ENCODE assay signal across 16 cellular contexts in genomic region chr2:105615352-105615751, GRCh38.
DNase-seq lines count a peak whose midpoint lies in the region; ATAC-seq and TF ChIP-seq lines count a peak whose summit lies in the region.
"Had no signal": no experiment of that assay in that cellular context is flagged by ENCODE, and none has a peak within 500 bp of the region (broad histone marks: within the 10 kb centered on the region; RNA-seq: fewer than 3 reads in every experiment).

No MANE protein-coding gene starts in this region.

- H3K36me3 ChIP-seq in muscle layer of duodenum (ENCODE audit: control insufficient read depth in 1 of 2, insufficient read depth in 2 of 2, low read length in 2 of 2), result no peaks in the 10 kb centered on the region
- H3K36me3 ChIP-seq in transverse colon, result no peaks in the 10 kb centered on the region

- intact Hi-C loops in transverse colon (cut with DNase I; ENCODE audit: low total_unique reads), result no loop called here

- no peak for TF ChIP-seq POLR2A in transverse colon (IDR thresholded peaks at IDR 0.05)

- H3K9me3 ChIP-seq in muscle layer of duodenum (ENCODE audit: control insufficient read depth in 1 of 2, low read length in 2 of 2) (no peaks in the 10 kb centered on the region), transverse colon (no peaks in the 10 kb centered on the region)

- peaks cover 0 to 5% of the 10 kb centered on the region in 2 donors for H3K4me1 ChIP-seq in muscle layer of duodenum (ENCODE audit: control insufficient read depth in 1 of 2, insufficient read depth in 2 of 2, low read length in 2 of 2)
- H3K4me1 ChIP-seq in transverse colon, result peaks cover 5 to 26% (median 14%) of the 10 kb centered on the region in 4 donors

- TF ChIP-seq CTCF in epithelial cell of proximal tubule (conservative IDR thresholded peaks at IDR 0.05; ENCODE audit: low read depth, low read length) (no peak), transverse colon (IDR thresholded peaks at IDR 0.05) (no peak)

- no peak for TF ChIP-seq EP300 in transverse colon (IDR thresholded peaks at IDR 0.05; ENCODE audit: low read depth)

- in situ Hi-C loops in transverse colon (cut with MboI; ENCODE audit: low pct_ligation_motif_present in 1 of 4, low pct_unique_long_range_greater_than_20kb in 1 of 4, low sequenced_read_pairs in 3 of 4), result no loop called here

- no peaks in the 10 kb centered on the region for H3K27me3 ChIP-seq in muscle layer of duodenum (ENCODE audit: low read depth, low read length)
- H3K27me3 ChIP-seq in transverse colon, result no peaks in the 10 kb centered on the region

- H3K27ac ChIP-seq in muscle layer of duodenum (ENCODE audit: low read length) (peak overlapping the region; percentile 41), transverse colon (peak overlapping the region in 3 of 4 donors; percentile 49 to 79 (median 66))
- H3K27ac ChIP-seq: RWPE1 had no signal

- peak overlapping the region; percentile 34 for H3K4me3 ChIP-seq in epithelial cell of proximal tubule (ENCODE audit: low read depth, low read length)
- peak overlapping the region in 1 of 2 donors; percentile 13 for H3K4me3 ChIP-seq in muscle layer of duodenum (ENCODE audit: low read depth in 1 of 2, low read length in 2 of 2)
- peak overlapping the region in 3 of 4 donors; percentile 26 to 35 (median 35) for H3K4me3 ChIP-seq in transverse colon

- DNase-seq in NCI-H526 treated with DMSO at 0.1 percent for 48 hours (lab: John Stamatoyannopoulos, UW) (peak; percentile 30), epithelial cell of proximal tubule (ENCODE audit: low read depth) (no peak), transverse colon (no peak), cerebellum (ENCODE audit: low spot score) (no peak)
- no peak for DNase-seq in stimulated activated CD4-positive, alpha-beta T cell treated with anti-CD3 and anti-CD28 coated beads, Interleukin-12 subunit alpha, Interleukin-12 subunit beta, amount 100 ng/mL, for 4 hours
- DNase-seq in central memory CD4-positive, alpha-beta T cell, result no peak
- DNase-seq: CD8-positive, alpha-beta memory T cell; KBM-7; NCI-H1105; NCI-H1694 treated with DMSO at 0.1 percent for 48 hours; NCI-H524; PC-3; SIG-M5 had no signal

- ATAC-seq in GM18861 (IDR thresholded peaks at IDR 0.05; ENCODE audit: unreplicated experiment), result no peak
- ATAC-seq: PC-3 had no signal

- 48 to 67% methylated on average over 5 to 7 of the region's 7 CpGs for WGBS in transverse colon (ENCODE audit: low coverage in 1 of 2), 2 donors
